25 cellular contexts compared by ENCODE assay signal in genomic region chr11:128400382-128401203, GRCh38.
DNase-seq lines count a peak whose midpoint lies in the region; ATAC-seq and TF ChIP-seq lines count a peak whose summit lies in the region.
"Had no signal": no experiment of that assay in that cellular context is flagged by ENCODE, and none has a peak within 500 bp of the region (broad histone marks: within the 10 kb centered on the region; RNA-seq: fewer than 3 reads in every experiment).

No MANE protein-coding gene starts in this region.

- DNase-seq in AG09309 (ENCODE audit: low read depth) (peak; percentile 69), HFF-Myc (ENCODE audit: extremely low read depth, low read depth) (peak; percentile 80), epithelial cell of prostate (ENCODE audit: low read depth, low spot score) (no peak), MV-4-11 (lab: John Stamatoyannopoulos, UW) (no peak)
- DNase-seq in activated CD4-positive, alpha-beta T cell treated with anti-CD3 and anti-CD28 coated beads, Interleukin-2, amount 10 ng/mL, durations not matched to agents 24 days and 14 days = no peak
- no peak for DNase-seq in activated CD4-positive, alpha-beta T cell treated with anti-CD3 and anti-CD28 coated beads, Interleukin-2, amount 10 ng/mL, durations not matched to agents 7 days and 5 days
- DNase-seq in activated CD8-positive, alpha-beta T cell treated with anti-CD3 and anti-CD28 coated beads for 36 hours = no peak
- DNase-seq: activated CD8-positive, alpha-beta T cell treated with anti-CD3 and anti-CD28 coated beads, Interleukin-2, amount 10 ng/mL, durations not matched to agents 7 days and 5 days; activated naive CD8-positive, alpha-beta T cell treated with anti-CD3 and anti-CD28 coated beads, Interleukin-2, amount 50 U/mL, for 24 hours; DND-41; KG1; NCI-H1092 treated with DMSO at 0.1 percent for 48 hours; NCI-H2107; right cardiac atrium; SHP77; stimulated activated naive CD4-positive, alpha-beta T cell treated with Interleukin-2 at 50 U/mL for 16 hours; T-helper 17 cell; upper lobe of left lung had no signal

- no peaks in the 10 kb centered on the region for H3K36me3 Mint-ChIP-seq in nephron (ENCODE audit: low read depth)
- no peaks in the 10 kb centered on the region for H3K36me3 Mint-ChIP-seq in activated CD4-positive, alpha-beta T cell treated with anti-CD3 and anti-CD28 coated beads, Interleukin-2, amount 10 ng/mL, durations not matched to agents 24 days and 14 days (ENCODE audit: low read depth)
- peaks cover 3% of the 10 kb centered on the region for H3K36me3 Mint-ChIP-seq in activated CD4-positive, alpha-beta T cell treated with anti-CD3 and anti-CD28 coated beads, Interleukin-2, amount 10 ng/mL, durations not matched to agents 7 days and 5 days (ENCODE audit: low read depth)
- no peaks in the 10 kb centered on the region for H3K36me3 Mint-ChIP-seq in activated CD8-positive, alpha-beta T cell treated with anti-CD3 and anti-CD28 coated beads for 36 hours (ENCODE audit: low read depth)
- H3K36me3 Mint-ChIP-seq: memory B cell had no signal

- intact Hi-C loops in activated CD4-positive, alpha-beta T cell treated with anti-CD3 and anti-CD28 coated beads, Interleukin-2, amount 10 ng/mL, durations not matched to agents 24 days and 14 days (cut with micrococcal nuclease) = no loop called here
- intact Hi-C loops in activated CD8-positive, alpha-beta T cell treated with anti-CD3 and anti-CD28 coated beads for 36 hours (cut with micrococcal nuclease) = no loop called here

- CTCF ChIA-PET in activated CD4-positive, alpha-beta T cell treated with anti-CD3 and anti-CD28 coated beads, Interleukin-2, amount 10 ng/mL, durations not matched to agents 7 days and 5 days (lab: Charles Lee) = interaction anchor here (0.8 to 3.0 kb wide), 6 partner anchors 10 to 78 kb away, joined by 3 to 12 read pairs (median 4); no protein-coding TSS in a partner anchor
- CTCF ChIA-PET in activated CD8-positive, alpha-beta T cell treated with anti-CD3 and anti-CD28 coated beads for 36 hours (lab: Charles Lee) = interaction anchor here (0.7 to 3.7 kb wide), 7 partner anchors 9 to 77 kb away, joined by 3 to 17 read pairs (median 4); no protein-coding TSS in a partner anchor

- POLR2A ChIA-PET in activated CD4-positive, alpha-beta T cell treated with anti-CD3 and anti-CD28 coated beads, Interleukin-2, amount 10 ng/mL, durations not matched to agents 7 days and 5 days (lab: Charles Lee) = no interaction called here
- POLR2A ChIA-PET in activated CD8-positive, alpha-beta T cell treated with anti-CD3 and anti-CD28 coated beads for 36 hours (lab: Charles Lee) = interaction anchor here (0.8 to 1.9 kb wide), 3 partner anchors 9 to 103 kb away, joined by 3 to 5 read pairs (median 4); no protein-coding TSS in a partner anchor

- H3K27ac ChIP-seq in epithelial cell of prostate = peak overlapping the region; percentile 86
- H3K27ac ChIP-seq: cardiac muscle cell, upper lobe of left lung, VCaP had no signal

- peaks cover 16% of the 10 kb centered on the region for H3K4me1 Mint-ChIP-seq in nephron
- H3K4me1 Mint-ChIP-seq in activated CD4-positive, alpha-beta T cell treated with anti-CD3 and anti-CD28 coated beads, Interleukin-2, amount 10 ng/mL, durations not matched to agents 24 days and 14 days = peaks cover 7% of the 10 kb centered on the region
- H3K4me1 Mint-ChIP-seq in activated CD4-positive, alpha-beta T cell treated with anti-CD3 and anti-CD28 coated beads, Interleukin-2, amount 10 ng/mL, durations not matched to agents 7 days and 5 days = peaks cover 14% of the 10 kb centered on the region
- H3K4me1 Mint-ChIP-seq in activated CD8-positive, alpha-beta T cell treated with anti-CD3 and anti-CD28 coated beads for 36 hours (ENCODE audit: low read depth) = peaks cover 27% of the 10 kb centered on the region

- TF ChIP-seq CTCF in AG09309 (IDR thresholded peaks at IDR 0.05; ENCODE audit: control insufficient read depth, insufficient read depth, low read depth, low read length, missing control alignments) (no peak), HFF-Myc (IDR thresholded peaks at IDR 0.05; ENCODE audit: low read depth, low read length, missing control alignments) (no peak), nephron (IDR thresholded peaks at IDR 0.05; ENCODE audit: unreplicated experiment in 3 of 3) (no peak)
- no peak for TF ChIP-seq CTCF in activated CD8-positive, alpha-beta T cell treated with anti-CD3 and anti-CD28 coated beads for 36 hours (IDR thresholded peaks at IDR 0.05)

- H3K27me3 Mint-ChIP-seq in nephron (ENCODE audit: low read depth) = no peaks in the 10 kb centered on the region
- H3K27me3 Mint-ChIP-seq in activated CD4-positive, alpha-beta T cell treated with anti-CD3 and anti-CD28 coated beads, Interleukin-2, amount 10 ng/mL, durations not matched to agents 24 days and 14 days = no peaks in the 10 kb centered on the region
- no peaks in the 10 kb centered on the region for H3K27me3 Mint-ChIP-seq in activated CD4-positive, alpha-beta T cell treated with anti-CD3 and anti-CD28 coated beads, Interleukin-2, amount 10 ng/mL, durations not matched to agents 7 days and 5 days
- H3K27me3 Mint-ChIP-seq in activated CD8-positive, alpha-beta T cell treated with anti-CD3 and anti-CD28 coated beads for 36 hours = no peaks in the 10 kb centered on the region
- H3K27me3 Mint-ChIP-seq: activated naive CD8-positive, alpha-beta T cell treated with anti-CD3 and anti-CD28 coated beads, Interleukin-2, amount 50 U/mL, for 24 hours; memory B cell; natural killer cell treated with Interleukin-12 subunit alpha and Interleukin-12 subunit beta and Interleukin-15 and Interleukin-18, amount 100 ng/mL, for 72 hours; T-helper 17 cell had no signal

- H3K4me3 Mint-ChIP-seq in nephron = no peak overlapping the region
- no peak overlapping the region for H3K4me3 Mint-ChIP-seq in activated CD4-positive, alpha-beta T cell treated with anti-CD3 and anti-CD28 coated beads, Interleukin-2, amount 10 ng/mL, durations not matched to agents 24 days and 14 days
- H3K4me3 Mint-ChIP-seq in activated CD4-positive, alpha-beta T cell treated with anti-CD3 and anti-CD28 coated beads, Interleukin-2, amount 10 ng/mL, durations not matched to agents 7 days and 5 days = no peak overlapping the region
- H3K4me3 Mint-ChIP-seq in activated CD8-positive, alpha-beta T cell treated with anti-CD3 and anti-CD28 coated beads for 36 hours = no peak overlapping the region
- H3K4me3 Mint-ChIP-seq: activated CD8-positive, alpha-beta T cell treated with anti-CD3 and anti-CD28 coated beads, Interleukin-2, amount 10 ng/mL, durations not matched to agents 7 days and 5 days; activated naive CD8-positive, alpha-beta T cell treated with anti-CD3 and anti-CD28 coated beads, Interleukin-2, amount 50 U/mL, for 24 hours; memory B cell; natural killer cell treated with Interleukin-12 subunit alpha and Interleukin-12 subunit beta and Interleukin-15 and Interleukin-18, amount 100 ng/mL, for 72 hours; T-helper 17 cell had no signal

- ATAC-seq in activated CD8-positive, alpha-beta T cell treated with anti-CD3 and anti-CD28 coated beads for 36 hours = no peak
- ATAC-seq: activated CD8-positive, alpha-beta T cell treated with anti-CD3 and anti-CD28 coated beads, Interleukin-2, amount 10 ng/mL, durations not matched to agents 7 days and 5 days; activated naive CD8-positive, alpha-beta T cell treated with anti-CD3 and anti-CD28 coated beads, Interleukin-2, amount 50 U/mL, for 24 hours; esophagus mucosa; HCT116; natural killer cell treated with Interleukin-12 subunit alpha and Interleukin-12 subunit beta and Interleukin-15 and Interleukin-18, amount 100 ng/mL, for 72 hours; right cardiac atrium; T-helper 17 cell had no signal

- peak overlapping the region; percentile 19 to 64 (median 62) for H3K27ac Mint-ChIP-seq in nephron
- no peak overlapping the region for H3K27ac Mint-ChIP-seq in activated CD4-positive, alpha-beta T cell treated with anti-CD3 and anti-CD28 coated beads, Interleukin-2, amount 10 ng/mL, durations not matched to agents 24 days and 14 days
- H3K27ac Mint-ChIP-seq in activated CD4-positive, alpha-beta T cell treated with anti-CD3 and anti-CD28 coated beads, Interleukin-2, amount 10 ng/mL, durations not matched to agents 7 days and 5 days = no peak overlapping the region
- H3K27ac Mint-ChIP-seq in activated CD8-positive, alpha-beta T cell treated with anti-CD3 and anti-CD28 coated beads for 36 hours = no peak overlapping the region
- H3K27ac Mint-ChIP-seq: activated CD8-positive, alpha-beta T cell treated with anti-CD3 and anti-CD28 coated beads, Interleukin-2, amount 10 ng/mL, durations not matched to agents 7 days and 5 days; activated naive CD8-positive, alpha-beta T cell treated with anti-CD3 and anti-CD28 coated beads, Interleukin-2, amount 50 U/mL, for 24 hours; memory B cell; T-helper 17 cell had no signal

- H3K9me3 Mint-ChIP-seq in nephron = no peaks in the 10 kb centered on the region
- H3K9me3 Mint-ChIP-seq in activated CD4-positive, alpha-beta T cell treated with anti-CD3 and anti-CD28 coated beads, Interleukin-2, amount 10 ng/mL, durations not matched to agents 24 days and 14 days = no peaks in the 10 kb centered on the region
- H3K9me3 Mint-ChIP-seq in activated CD4-positive, alpha-beta T cell treated with anti-CD3 and anti-CD28 coated beads, Interleukin-2, amount 10 ng/mL, durations not matched to agents 7 days and 5 days = peaks cover 9% of the 10 kb centered on the region
- H3K9me3 Mint-ChIP-seq in activated CD8-positive, alpha-beta T cell treated with anti-CD3 and anti-CD28 coated beads for 36 hours = peaks cover 6% of the 10 kb centered on the region
- H3K9me3 Mint-ChIP-seq: activated naive CD8-positive, alpha-beta T cell treated with anti-CD3 and anti-CD28 coated beads, Interleukin-2, amount 50 U/mL, for 24 hours; memory B cell; natural killer cell treated with Interleukin-12 subunit alpha and Interleukin-12 subunit beta and Interleukin-15 and Interleukin-18, amount 100 ng/mL, for 72 hours had no signal

- H3K4me3 ChIP-seq in AG09309 (ENCODE audit: control insufficient read depth, low read depth, low read length) = no peak overlapping the region
- H3K4me3 ChIP-seq in HFF-Myc (replicated peaks; ENCODE audit: low read depth, low read length) = no peak overlapping the region
- H3K4me3 ChIP-seq: cardiac muscle cell, upper lobe of left lung had no signal

Comparison
In these comparisons a context has a peak if more than half of its experiments do, and no peak if none do; other contexts are left out.
1. DNase-seq: peak in AG09309 (single experiment) and HFF-Myc (single experiment); none in epithelial cell of prostate (single experiment), MV-4-11 (single experiment), activated CD4-positive, alpha-beta T cell treated with anti-CD3 and anti-CD28 coated beads, Interleukin-2, amount 10 ng/mL, durations not matched to agents 24 days and 14 days (single experiment), activated CD4-positive, alpha-beta T cell treated with anti-CD3 and anti-CD28 coated beads, Interleukin-2, amount 10 ng/mL, durations not matched to agents 7 days and 5 days (single experiment) and activated CD8-positive, alpha-beta T cell treated with anti-CD3 and anti-CD28 coated beads for 36 hours (single experiment).
2. H3K27ac Mint-ChIP-seq: peak in nephron (3 of 3); none in activated CD4-positive, alpha-beta T cell treated with anti-CD3 and anti-CD28 coated beads, Interleukin-2, amount 10 ng/mL, durations not matched to agents 24 days and 14 days (single experiment), activated CD4-positive, alpha-beta T cell treated with anti-CD3 and anti-CD28 coated beads, Interleukin-2, amount 10 ng/mL, durations not matched to agents 7 days and 5 days (single experiment) and activated CD8-positive, alpha-beta T cell treated with anti-CD3 and anti-CD28 coated beads for 36 hours (single experiment).